Comparison of ENCODE assay signal across 10 cellular contexts in genomic region chr6:22827760-22828159, GRCh38.
DNase-seq lines count a peak whose midpoint lies in the region; ATAC-seq, FAIRE-seq and TF ChIP-seq lines count a peak whose summit lies in the region.
"Had no signal": no experiment of that assay in that cellular context is flagged by ENCODE, and none has a peak within 500 bp of the region (broad histone marks: within the 10 kb centered on the region; RNA-seq: fewer than 3 reads in every experiment).

No MANE protein-coding gene starts in this region.

- H3K27me3 ChIP-seq in RWPE2 (ENCODE audit: insufficient read depth, poor library complexity, severe bottlenecking) (no peaks in the 10 kb centered on the region), fibroblast of lung (ENCODE audit: control insufficient read depth, insufficient read depth, low read length) (no peaks in the 10 kb centered on the region)

- H3K4me1 Mint-ChIP-seq in osteocyte (ENCODE audit: unreplicated experiment): peaks cover 63% of the 10 kb centered on the region
- H3K4me1 Mint-ChIP-seq: activated naive CD8-positive, alpha-beta T cell treated with anti-CD3 and anti-CD28 coated beads, Interleukin-2, amount 10 ng/mL, durations not matched to agents 7 days and 5 days had no signal

- H2AFZ ChIP-seq in fibroblast of lung (ENCODE audit: low read length): no peak overlapping the region

- no peaks in the 10 kb centered on the region for H4K20me1 ChIP-seq in fibroblast of lung (ENCODE audit: control insufficient read depth, extremely low read depth, insufficient read depth, low read length)

- no peak overlapping the region for H3K4me3 ChIP-seq in AG10803 (ENCODE audit: low read length)
- no peak overlapping the region for H3K4me3 ChIP-seq in RWPE2 (ENCODE audit: severe bottlenecking)
- H3K4me3 ChIP-seq in fibroblast of lung (replicated peaks in 1 of 4; ENCODE audit: control extremely low read depth in 1 of 4, insufficient read depth in 1 of 4, low read depth in 3 of 4, low read length in 4 of 4): no peak overlapping the region

- TF ChIP-seq CTCF in AG10803 (conservative IDR thresholded peaks at IDR 0.05; ENCODE audit: low read length): no peak
- TF ChIP-seq CTCF in RWPE2 (IDR thresholded peaks at IDR 0.05; ENCODE audit: poor library complexity, severe bottlenecking): no peak
- no peak for TF ChIP-seq CTCF in fibroblast of lung (conservative IDR thresholded peaks at IDR 0.05 in 1 of 2, IDR thresholded peaks at IDR 0.05 in 1 of 2; ENCODE audit: low read depth in 1 of 2, low read length in 2 of 2)
- TF ChIP-seq CTCF in osteocyte (IDR thresholded peaks at IDR 0.05): no peak

- no peaks in the 10 kb centered on the region for H3K27me3 Mint-ChIP-seq in osteocyte (ENCODE audit: unreplicated experiment)

- no peak overlapping the region for H3K9ac ChIP-seq in fibroblast of lung (ENCODE audit: insufficient read depth, low read length)

- H3K9me3 Mint-ChIP-seq in osteocyte (ENCODE audit: unreplicated experiment): peaks cover 5% of the 10 kb centered on the region
- H3K9me3 Mint-ChIP-seq: activated naive CD8-positive, alpha-beta T cell treated with anti-CD3 and anti-CD28 coated beads, Interleukin-2, amount 10 ng/mL, durations not matched to agents 7 days and 5 days had no signal

- no peak for FAIRE-seq in GM12891 (lab: Jason Lieb, UNC)

- peaks cover 3% of the 10 kb centered on the region for H3K36me3 Mint-ChIP-seq in osteocyte (ENCODE audit: unreplicated experiment)
- H3K36me3 Mint-ChIP-seq: activated naive CD8-positive, alpha-beta T cell treated with anti-CD3 and anti-CD28 coated beads, Interleukin-2, amount 10 ng/mL, durations not matched to agents 7 days and 5 days had no signal

- no peaks in the 10 kb centered on the region for H3K36me3 ChIP-seq in RWPE2 (ENCODE audit: low read depth)
- no peaks in the 10 kb centered on the region for H3K36me3 ChIP-seq in fibroblast of lung (ENCODE audit: control insufficient read depth, insufficient read depth, low read length)

- H3K4me1 ChIP-seq in RWPE2 (ENCODE audit: insufficient read depth, poor library complexity, severe bottlenecking) (peaks cover 31% of the 10 kb centered on the region), fibroblast of lung (ENCODE audit: control insufficient read depth, extremely low read depth, insufficient read depth, low read length) (peaks cover 6% of the 10 kb centered on the region)

- no peak overlapping the region for H3K4me3 Mint-ChIP-seq in osteocyte (ENCODE audit: unreplicated experiment)
- H3K4me3 Mint-ChIP-seq: activated naive CD8-positive, alpha-beta T cell treated with anti-CD3 and anti-CD28 coated beads, Interleukin-2, amount 10 ng/mL, durations not matched to agents 7 days and 5 days had no signal

- no peaks in the 10 kb centered on the region for H3K79me2 ChIP-seq in fibroblast of lung (ENCODE audit: control insufficient read depth, insufficient read depth, low read length)

- TF ChIP-seq POLR2A in GM12891 (IDR thresholded peaks at IDR 0.05; ENCODE audit: low read depth, low read length): no peak

- H3K27ac ChIP-seq in RWPE2 (ENCODE audit: poor library complexity, severe bottlenecking): peak overlapping the region; percentile 99
- H3K27ac ChIP-seq in fibroblast of lung (ENCODE audit: insufficient read depth, low read length): no peak overlapping the region

- peak overlapping the region; percentile 100 for H3K27ac Mint-ChIP-seq in osteocyte (ENCODE audit: unreplicated experiment)
- H3K27ac Mint-ChIP-seq: activated naive CD8-positive, alpha-beta T cell treated with anti-CD3 and anti-CD28 coated beads, Interleukin-2, amount 10 ng/mL, durations not matched to agents 7 days and 5 days had no signal

- DNase-seq in AG10803 (ENCODE audit: low read depth) (peak; percentile 40), RWPE2 (ENCODE audit: low spot score) (no peak), fibroblast of lung (ENCODE audit: low read depth in 2 of 2) (peak in 1 of 2 donors; percentile 61), osteocyte (ENCODE audit: extremely low spot score, unreplicated experiment) (no peak), GM12891 (ENCODE audit: insufficient read length, low spot score) (no peak), germinal center (ENCODE audit: low spot score) (no peak), NCI-H748 treated with DMSO at 0.1 percent for 48 hours (lab: John Stamatoyannopoulos, UW) (no peak)
- no peak for DNase-seq in stimulated activated CD8-positive, alpha-beta memory T cell treated with anti-CD3 and anti-CD28 coated beads, Interleukin-4, amount 100 ng/mL, for 48 hours
- DNase-seq: activated naive CD8-positive, alpha-beta T cell treated with anti-CD3 and anti-CD28 coated beads, Interleukin-2, amount 10 ng/mL, durations not matched to agents 7 days and 5 days; stimulated activated naive CD4-positive, alpha-beta T cell had no signal

- H3K9me3 ChIP-seq in RWPE2 (ENCODE audit: severe bottlenecking) (no peaks in the 10 kb centered on the region), fibroblast of lung (ENCODE audit: control insufficient read depth, insufficient read depth, low read depth, low read length) (no peaks in the 10 kb centered on the region)

- ATAC-seq in RWPE2 (ENCODE audit: low read depth): peak; percentile 3; the same call in 2 of the 3 replicates

- H3K4me2 ChIP-seq in fibroblast of lung (ENCODE audit: extremely low read depth, insufficient read depth, low read length): peak overlapping the region; percentile 8

TF ChIP-seq in GM12891, 5 proteins besides CTCF, POLR2A, EP300 and RAD21:
- TF ChIP-seq POLR2AphosphoS5 (IDR thresholded peaks at IDR 0.05; ENCODE audit: low read depth, low read length) (no peak), POU2F2 (IDR thresholded peaks at IDR 0.05; ENCODE audit: low read depth, low read length) (no peak), TAF1 (IDR thresholded peaks at IDR 0.05; ENCODE audit: low read depth, low read length) (no peak), PAX5 (IDR thresholded peaks at IDR 0.05; ENCODE audit: insufficient read depth, low read length, severe bottlenecking) (no peak), SPI1 (IDR thresholded peaks at IDR 0.05; ENCODE audit: low read depth, low read length) (no peak)
